ENCODE assay signal across 10 cellular contexts in genomic region chr13:53201454-53202225, GRCh38.
A peak's percentile ranks its signal among the peaks of the same experiment; 100 is the strongest.
DNase-seq lines count a peak whose midpoint lies in the region; FAIRE-seq and TF ChIP-seq lines count a peak whose summit lies in the region.
"Had no signal": no experiment of that assay in that cellular context is flagged by ENCODE, and none has a peak within 500 bp of the region (broad histone marks: within the 10 kb centered on the region; RNA-seq: fewer than 3 reads in every experiment).

No MANE protein-coding gene starts in this region.

- no peak overlapping the region for H3K27ac Mint-ChIP-seq in neural crest cell (ENCODE audit: unreplicated experiment)

- peaks cover 58% of the 10 kb centered on the region for H3K27me3 Mint-ChIP-seq in neural crest cell (ENCODE audit: low read depth)

- no peaks in the 10 kb centered on the region for H3K36me3 Mint-ChIP-seq in neural crest cell (ENCODE audit: low read depth)

- peak; percentile 44 for DNase-seq in D721Med (ENCODE audit: insufficient read length, low spot score)
- DNase-seq in LNCaP clone FGC (ENCODE audit: low read depth), result no peak
- DNase-seq in fibroblast of villous mesenchyme (ENCODE audit: low read depth), result no peak
- DNase-seq in neural crest cell (ENCODE audit: low read depth, low spot score), result peak; percentile 44
- DNase-seq in cerebellar cortex (ENCODE audit: low spot score), result no peak
- no peak for DNase-seq in stimulated activated CD4-positive, alpha-beta T cell treated with anti-CD3 and anti-CD28 coated beads, Interleukin-4, amount 100 ng/mL, for 1 hour
- no peak for DNase-seq in NAMALWA (ENCODE audit: low spot score)
- no peak for DNase-seq in HPDE6-E6E7 (ENCODE audit: extremely low spot score)
- DNase-seq: KG1, PC-3 had no signal

- no peaks in the 10 kb centered on the region for H3K9me3 Mint-ChIP-seq in neural crest cell

- no peak overlapping the region for H3K4me3 Mint-ChIP-seq in neural crest cell

- TF ChIP-seq CTCF in D721Med (IDR thresholded peaks at IDR 0.05; ENCODE audit: insufficient read depth, missing control alignments) (peak; percentile 71), LNCaP clone FGC (IDR thresholded peaks at IDR 0.05; ENCODE audit: control insufficient read depth, extremely low read depth, insufficient read depth) (peak; percentile 84), fibroblast of villous mesenchyme (IDR thresholded peaks at IDR 0.05; ENCODE audit: insufficient read depth, low read depth, low read length) (peak; percentile 2), neural crest cell (conservative IDR thresholded peaks at IDR 0.05) (peak; percentile 49)

- H3K4me1 Mint-ChIP-seq in neural crest cell, result no peaks in the 10 kb centered on the region

- H3K4me3 ChIP-seq in LNCaP clone FGC (ENCODE audit: low read depth, low read length) (no peak overlapping the region), fibroblast of villous mesenchyme (ENCODE audit: low read depth, low read length) (no peak overlapping the region)

- no peak for FAIRE-seq in D721Med (lab: Jason Lieb, UNC)

Comparison
In these comparisons a context has a peak if more than half of its experiments do, and no peak if none do; other contexts are left out.
1. DNase-seq: peak in D721Med (single experiment) and neural crest cell (single experiment); none in LNCaP clone FGC (single experiment), fibroblast of villous mesenchyme (single experiment), cerebellar cortex (single experiment), stimulated activated CD4-positive, alpha-beta T cell treated with anti-CD3 and anti-CD28 coated beads, Interleukin-4, amount 100 ng/mL, for 1 hour (single experiment), NAMALWA (single experiment) and HPDE6-E6E7 (single experiment).
2. CTCF ChIP-seq: peak in every context shown above with its lines; median percentile 84 in LNCaP clone FGC; 71 in D721Med; 49 in neural crest cell; 2 in fibroblast of villous mesenchyme.